ENCODE assay signal across 11 cellular contexts in the genomic region with DNA sequence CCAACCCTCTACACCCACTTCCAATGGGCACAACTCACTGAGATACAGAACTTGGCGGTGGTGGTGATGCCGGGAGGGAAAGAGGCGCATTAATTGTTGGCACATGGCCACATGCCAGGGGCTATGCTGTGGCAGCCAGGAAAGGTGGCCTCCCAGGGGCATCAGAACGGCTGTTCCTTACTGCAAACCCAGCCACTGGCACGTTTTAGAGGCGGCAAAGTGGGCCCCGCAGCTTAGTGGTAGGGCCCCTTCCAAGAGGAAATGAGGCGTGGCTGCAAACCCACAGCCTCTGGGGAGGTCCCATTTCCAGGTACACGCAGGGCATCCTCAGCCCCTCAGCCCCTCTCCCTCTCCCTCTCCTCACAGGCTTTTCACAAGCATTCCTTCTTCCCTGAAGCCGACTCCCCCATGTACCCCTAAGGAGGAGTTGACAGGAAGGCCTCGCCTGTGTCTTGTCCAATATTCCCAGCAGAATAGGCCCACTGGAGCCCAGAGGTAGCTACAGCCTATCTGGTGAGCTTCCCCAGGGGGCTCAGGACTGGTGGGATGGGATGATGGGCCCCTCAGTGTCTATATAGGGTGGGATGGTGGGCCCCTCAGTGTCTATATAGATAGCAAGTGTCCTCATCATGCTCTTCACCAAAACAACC.
DNase-seq lines count a peak whose midpoint lies in the region; ATAC-seq, FAIRE-seq and TF ChIP-seq lines count a peak whose summit lies in the region.
"Had no signal": no experiment of that assay in that cellular context is flagged by ENCODE, and none has a peak within 500 bp of the region (broad histone marks: within the 10 kb centered on the region; RNA-seq: fewer than 3 reads in every experiment).

No MANE protein-coding gene starts in this region.

- H3K36me3 Mint-ChIP-seq in activated T-cell treated with anti-CD3 and anti-CD28 coated beads, Interleukin-2, amount 50 U/mL, for 24 hours (ENCODE audit: low read depth) = peaks cover 99% of the 10 kb centered on the region
- peaks cover 13% of the 10 kb centered on the region for H3K36me3 Mint-ChIP-seq in activated CD8-positive, alpha-beta T cell treated with anti-CD3 and anti-CD28 coated beads, Interleukin-2, amount 10 ng/mL, durations not matched to agents 7 days and 5 days (ENCODE audit: low read depth)

- CTCF ChIA-PET in activated CD8-positive, alpha-beta T cell treated with anti-CD3 and anti-CD28 coated beads, Interleukin-2, amount 10 ng/mL, durations not matched to agents 7 days and 5 days (lab: Charles Lee) = interaction anchor here (1.3 kb wide), 1 partner anchor 90 kb away, joined by 4 read pairs; no protein-coding TSS in a partner anchor

- no peak overlapping the region for H3K9ac ChIP-seq in liver (ENCODE audit: low read depth in 1 of 2, low read length in 2 of 2)

- FAIRE-seq in GM12892 (lab: Jason Lieb, UNC) = no peak

- 83% methylated on average over 11 of the region's 11 CpGs for WGBS in liver

- DNase-seq in activated T-cell treated with anti-CD3 and anti-CD28 coated beads, Interleukin-2, amount 50 U/mL, for 24 hours = no peak
- DNase-seq in activated T-cell treated with anti-CD3 and anti-CD28 coated beads for 4 hours (no peak), upper lobe of right lung (no peak), GM12892 (ENCODE audit: insufficient read length) (no peak), amygdala (lab: John Stamatoyannopoulos, UW) (no peak)
- peak; percentile 28 for DNase-seq in activated CD8-positive, alpha-beta T cell treated with anti-CD3 and anti-CD28 coated beads, Interleukin-2, amount 10 ng/mL, durations not matched to agents 7 days and 5 days
- no peak for DNase-seq in stimulated activated CD8-positive, alpha-beta memory T cell treated with anti-CD3 and anti-CD28 coated beads, Interleukin-4, amount 100 ng/mL, for 48 hours
- DNase-seq: BE2C; stimulated activated CD4-positive, alpha-beta T cell treated with anti-CD3 and anti-CD28 coated beads, Interleukin-4, amount 100 ng/mL, for 24 hours had no signal

- POLR2A ChIA-PET in activated CD8-positive, alpha-beta T cell treated with anti-CD3 and anti-CD28 coated beads, Interleukin-2, amount 10 ng/mL, durations not matched to agents 7 days and 5 days (lab: Charles Lee) = interaction anchor here (0.6 to 0.8 kb wide), 3 partner anchors 9 to 327 kb away, joined by 3 read pairs; no protein-coding TSS in a partner anchor

- H3K4me3 Mint-ChIP-seq in activated T-cell treated with anti-CD3 and anti-CD28 coated beads, Interleukin-2, amount 50 U/mL, for 24 hours = no peak overlapping the region
- H3K4me3 Mint-ChIP-seq in activated CD8-positive, alpha-beta T cell treated with anti-CD3 and anti-CD28 coated beads, Interleukin-2, amount 10 ng/mL, durations not matched to agents 7 days and 5 days = no peak overlapping the region
- H3K4me3 Mint-ChIP-seq: endodermal cell had no signal

- H3K9me3 ChIP-seq in liver (ENCODE audit: control insufficient read depth in 4 of 4, low read length in 3 of 4) (no peaks in the 10 kb centered on the region), upper lobe of right lung (no peaks in the 10 kb centered on the region)
- H3K9me3 ChIP-seq: BE2C had no signal

- intact Hi-C loops in upper lobe of right lung (cut with DNase I) = no loop called here

- TF ChIP-seq RAD21 in liver (IDR thresholded peaks at IDR 0.05) = no peak

- H3K36me3 ChIP-seq in liver (ENCODE audit: control insufficient read depth in 4 of 4, insufficient read depth in 3 of 4, low read depth in 1 of 4, low read length in 3 of 4) (no peaks in the 10 kb centered on the region), upper lobe of right lung (peaks cover 34% of the 10 kb centered on the region)
- H3K36me3 ChIP-seq: BE2C had no signal

- H3K27ac ChIP-seq in liver (ENCODE audit: low read depth in 1 of 2, low read length in 2 of 2) (peak overlapping the region; percentile 45 to 77), upper lobe of right lung (peak overlapping the region; percentile 80)

- TF ChIP-seq POLR2A in GM12892 (IDR thresholded peaks at IDR 0.05; ENCODE audit: low read depth, low read length) = no peak

- H3K27me3 ChIP-seq in liver (ENCODE audit: control insufficient read depth in 4 of 4, insufficient read depth in 4 of 4, low read length in 3 of 4) (no peaks in the 10 kb centered on the region), upper lobe of right lung (no peaks in the 10 kb centered on the region)
- H3K27me3 ChIP-seq: BE2C had no signal

- TF ChIP-seq CTCF in liver (IDR thresholded peaks at IDR 0.05; ENCODE audit: low read depth, low read length, missing input control) = no peak
- TF ChIP-seq CTCF in upper lobe of right lung (IDR thresholded peaks at IDR 0.05) = no peak

- peaks cover 55% of the 10 kb centered on the region for H3K4me1 Mint-ChIP-seq in activated T-cell treated with anti-CD3 and anti-CD28 coated beads, Interleukin-2, amount 50 U/mL, for 24 hours (ENCODE audit: low read depth)
- peaks cover 27% of the 10 kb centered on the region for H3K4me1 Mint-ChIP-seq in activated CD8-positive, alpha-beta T cell treated with anti-CD3 and anti-CD28 coated beads, Interleukin-2, amount 10 ng/mL, durations not matched to agents 7 days and 5 days (ENCODE audit: low read depth)

- no peak overlapping the region for H3K4me3 ChIP-seq in liver (ENCODE audit: low read depth in 1 of 3, low read length in 3 of 3)
- no peak overlapping the region for H3K4me3 ChIP-seq in upper lobe of right lung

- peak overlapping the region; percentile 73 for H3K27ac Mint-ChIP-seq in activated T-cell treated with anti-CD3 and anti-CD28 coated beads, Interleukin-2, amount 50 U/mL, for 24 hours
- peak overlapping the region; percentile 60 for H3K27ac Mint-ChIP-seq in activated CD8-positive, alpha-beta T cell treated with anti-CD3 and anti-CD28 coated beads, Interleukin-2, amount 10 ng/mL, durations not matched to agents 7 days and 5 days
- H3K27ac Mint-ChIP-seq: endodermal cell had no signal

- peak; percentile 42 for ATAC-seq in activated CD8-positive, alpha-beta T cell treated with anti-CD3 and anti-CD28 coated beads, Interleukin-2, amount 10 ng/mL, durations not matched to agents 7 days and 5 days
- ATAC-seq in upper lobe of right lung = no peak

- no peaks in the 10 kb centered on the region for H3K9me3 Mint-ChIP-seq in activated T-cell treated with anti-CD3 and anti-CD28 coated beads, Interleukin-2, amount 50 U/mL, for 24 hours
- no peaks in the 10 kb centered on the region for H3K9me3 Mint-ChIP-seq in activated CD8-positive, alpha-beta T cell treated with anti-CD3 and anti-CD28 coated beads, Interleukin-2, amount 10 ng/mL, durations not matched to agents 7 days and 5 days (ENCODE audit: insufficient read depth)
- H3K9me3 Mint-ChIP-seq: endodermal cell had no signal

- H3K27me3 Mint-ChIP-seq in activated T-cell treated with anti-CD3 and anti-CD28 coated beads, Interleukin-2, amount 50 U/mL, for 24 hours = no peaks in the 10 kb centered on the region
- no peaks in the 10 kb centered on the region for H3K27me3 Mint-ChIP-seq in activated CD8-positive, alpha-beta T cell treated with anti-CD3 and anti-CD28 coated beads, Interleukin-2, amount 10 ng/mL, durations not matched to agents 7 days and 5 days (ENCODE audit: low read depth)

- H3K4me1 ChIP-seq in liver (ENCODE audit: control insufficient read depth in 4 of 4, insufficient read depth in 4 of 4, low read length in 3 of 4) (peaks cover 9 to 26% (median 15%) of the 10 kb centered on the region in 4 donors), upper lobe of right lung (peaks cover 37% of the 10 kb centered on the region)
- H3K4me1 ChIP-seq: BE2C had no signal

TF ChIP-seq in liver, 16 proteins besides CTCF, POLR2A, EP300 and RAD21:
- TF ChIP-seq, protein P1, sequence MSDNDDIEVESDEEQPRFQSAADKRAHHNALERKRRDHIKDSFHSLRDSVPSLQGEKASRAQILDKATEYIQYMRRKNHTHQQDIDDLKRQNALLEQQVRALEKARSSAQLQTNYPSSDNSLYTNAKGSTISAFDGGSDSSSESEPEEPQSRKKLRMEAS (IDR thresholded peaks at IDR 0.05) = no peak
- TF ChIP-seq EGR1 (IDR thresholded peaks at IDR 0.05; ENCODE audit: low read depth in 2 of 2) = no peak
- TF ChIP-seq, protein P2, sequence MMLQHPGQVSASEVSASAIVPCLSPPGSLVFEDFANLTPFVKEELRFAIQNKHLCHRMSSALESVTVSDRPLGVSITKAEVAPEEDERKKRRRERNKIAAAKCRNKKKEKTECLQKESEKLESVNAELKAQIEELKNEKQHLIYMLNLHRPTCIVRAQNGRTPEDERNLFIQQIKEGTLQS (IDR thresholded peaks at IDR 0.05) = no peak
- TF ChIP-seq, protein P3, sequence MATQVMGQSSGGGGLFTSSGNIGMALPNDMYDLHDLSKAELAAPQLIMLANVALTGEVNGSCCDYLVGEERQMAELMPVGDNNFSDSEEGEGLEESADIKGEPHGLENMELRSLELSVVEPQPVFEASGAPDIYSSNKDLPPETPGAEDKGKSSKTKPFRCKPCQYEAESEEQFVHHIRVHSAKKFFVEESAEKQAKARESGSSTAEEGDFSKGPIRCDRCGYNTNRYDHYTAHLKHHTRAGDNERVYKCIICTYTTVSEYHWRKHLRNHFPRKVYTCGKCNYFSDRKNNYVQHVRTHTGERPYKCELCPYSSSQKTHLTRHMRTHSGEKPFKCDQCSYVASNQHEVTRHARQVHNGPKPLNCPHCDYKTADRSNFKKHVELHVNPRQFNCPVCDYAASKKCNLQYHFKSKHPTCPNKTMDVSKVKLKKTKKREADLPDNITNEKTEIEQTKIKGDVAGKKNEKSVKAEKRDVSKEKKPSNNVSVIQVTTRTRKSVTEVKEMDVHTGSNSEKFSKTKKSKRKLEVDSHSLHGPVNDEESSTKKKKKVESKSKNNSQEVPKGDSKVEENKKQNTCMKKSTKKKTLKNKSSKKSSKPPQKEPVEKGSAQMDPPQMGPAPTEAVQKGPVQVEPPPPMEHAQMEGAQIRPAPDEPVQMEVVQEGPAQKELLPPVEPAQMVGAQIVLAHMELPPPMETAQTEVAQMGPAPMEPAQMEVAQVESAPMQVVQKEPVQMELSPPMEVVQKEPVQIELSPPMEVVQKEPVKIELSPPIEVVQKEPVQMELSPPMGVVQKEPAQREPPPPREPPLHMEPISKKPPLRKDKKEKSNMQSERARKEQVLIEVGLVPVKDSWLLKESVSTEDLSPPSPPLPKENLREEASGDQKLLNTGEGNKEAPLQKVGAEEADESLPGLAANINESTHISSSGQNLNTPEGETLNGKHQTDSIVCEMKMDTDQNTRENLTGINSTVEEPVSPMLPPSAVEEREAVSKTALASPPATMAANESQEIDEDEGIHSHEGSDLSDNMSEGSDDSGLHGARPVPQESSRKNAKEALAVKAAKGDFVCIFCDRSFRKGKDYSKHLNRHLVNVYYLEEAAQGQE (IDR thresholded peaks at IDR 0.05) = no peak
- TF ChIP-seq RXRA (IDR thresholded peaks at IDR 0.05) = no peak
- TF ChIP-seq SP1 (IDR thresholded peaks at IDR 0.05) = no peak
